ENCODE assay signal across 8 cellular contexts in the genomic region with DNA sequence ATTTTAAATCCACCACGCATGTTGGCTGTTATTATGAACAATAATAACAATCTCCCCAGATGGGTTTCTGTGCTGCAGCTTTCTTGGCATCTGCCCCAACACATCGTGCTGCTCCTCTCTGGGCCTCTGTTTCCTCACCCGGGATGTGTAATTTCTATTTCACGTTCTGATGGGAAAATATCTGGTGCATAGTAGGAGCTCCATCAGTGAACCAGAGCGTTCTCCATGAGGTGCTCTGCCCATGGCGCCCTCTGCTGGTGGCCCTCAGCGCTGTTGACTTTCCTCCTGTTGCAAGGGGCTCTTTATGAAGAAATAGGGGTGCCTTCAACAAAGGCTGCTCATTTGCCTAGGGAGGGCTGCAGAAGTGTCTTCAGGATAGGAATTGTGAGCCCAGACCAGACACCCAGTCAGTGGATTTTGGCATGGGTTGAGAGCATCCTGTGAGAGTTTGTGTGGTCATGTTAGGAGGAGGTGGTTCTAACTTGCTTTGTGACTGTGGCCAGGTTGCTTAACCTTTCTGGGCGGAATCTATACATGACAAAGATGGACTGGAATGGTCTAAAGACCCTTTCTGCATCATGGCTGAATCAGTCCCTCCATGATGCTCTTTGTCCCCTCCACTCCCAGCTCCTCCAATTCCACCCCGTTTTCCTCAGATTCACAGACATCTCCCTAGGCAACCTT. TPM values are rescaled to one million over a fixed set of nuclear protein-coding genes. Genes with fewer than 3 reads are reported as not detected.
DNase-seq lines count a peak whose midpoint lies in the region; ATAC-seq and TF ChIP-seq lines count a peak whose summit lies in the region.

No MANE protein-coding gene starts in this region.

- H3K79me2 ChIP-seq in GM23338 (replicated peaks; ENCODE audit: insufficient read depth) (no peaks in the 10 kb centered on the region), SU-DHL-6 (ENCODE audit: insufficient read depth, low read length) (no peaks in the 10 kb centered on the region)

- H3K4me3 ChIP-seq in GM23338 (no peak overlapping the region), SU-DHL-6 (ENCODE audit: insufficient read depth, low read length, poor library complexity, severe bottlenecking) (no peak overlapping the region)

- peaks cover 14% of the 10 kb centered on the region for H3F3A ChIP-seq in GM23338 (replicated peaks; ENCODE audit: low read depth)
- H3F3A ChIP-seq in SU-DHL-6 (ENCODE audit: insufficient read depth) = no peaks in the 10 kb centered on the region

- H3K27ac ChIP-seq in GM23338 (ENCODE audit: low read depth) (no peak overlapping the region), SU-DHL-6 (ENCODE audit: low read depth, low read length) (no peak overlapping the region)

- peaks cover 30% of the 10 kb centered on the region for H3K27me3 Mint-ChIP-seq in GM23338 (ENCODE audit: insufficient read depth, low read depth, poor library complexity)

- H2AFZ ChIP-seq in GM23338 (no peak overlapping the region), SU-DHL-6 (ENCODE audit: low read depth, low read length, severe bottlenecking) (no peak overlapping the region)

- peaks cover 37% of the 10 kb centered on the region for H3K4me1 ChIP-seq in GM23338 (ENCODE audit: insufficient read depth)

- no peaks in the 10 kb centered on the region for H3K9me3 ChIP-seq in SU-DHL-6 (ENCODE audit: insufficient read depth, low read length)

- H3K9me3 Mint-ChIP-seq in GM23338 = 0 out of 3 replicates have a peak, but pooled peaks cover 3% of the 10 kb centered on the region

- H3K36me3 Mint-ChIP-seq in GM23338 (ENCODE audit: low read depth) = no peaks in the 10 kb centered on the region

- no peak overlapping the region for H3K4me3 Mint-ChIP-seq in GM23338

- H4K20me1 ChIP-seq in GM23338 (replicated peaks; ENCODE audit: insufficient read depth) = no peaks in the 10 kb centered on the region
- no peaks in the 10 kb centered on the region for H4K20me1 ChIP-seq in SU-DHL-6 (ENCODE audit: low read depth, low read length)

- peak; percentile 94 to 97 for TF ChIP-seq CTCF in GM23338 (conservative IDR thresholded peaks at IDR 0.05; ENCODE audit: low read depth in 2 of 2)
- TF ChIP-seq CTCF in SU-DHL-6 (IDR thresholded peaks at IDR 0.05; ENCODE audit: insufficient read depth, low read length, poor library complexity, severe bottlenecking) = peak; percentile 92

- H3K4me2 ChIP-seq in GM23338 (no peak overlapping the region), SU-DHL-6 (ENCODE audit: low read depth, low read length, poor library complexity, severe bottlenecking) (no peak overlapping the region)

- H3K27me3 ChIP-seq in GM23338 (ENCODE audit: insufficient read depth) = peaks cover 36% of the 10 kb centered on the region
- H3K27me3 ChIP-seq in SU-DHL-6 (ENCODE audit: low read length) = no peaks in the 10 kb centered on the region

- H3K9ac ChIP-seq in SU-DHL-6 (ENCODE audit: low read length) = no peak overlapping the region

- no peak overlapping the region for H3K27ac Mint-ChIP-seq in GM23338

- H3K36me3 ChIP-seq in GM23338 (ENCODE audit: insufficient read depth) (no peaks in the 10 kb centered on the region; the same call in 1 of the 2 replicates), SU-DHL-6 (ENCODE audit: low read length) (no peaks in the 10 kb centered on the region)

- ATAC-seq in GM23338 (peak; percentile 29), GM19397 (IDR thresholded peaks at IDR 0.05; ENCODE audit: unreplicated experiment) (no peak)

- H3K9me2 ChIP-seq in GM23338 (ENCODE audit: insufficient read depth) = no peaks in the 10 kb centered on the region
- H3K9me2 ChIP-seq in SU-DHL-6 (replicated peaks; ENCODE audit: insufficient read depth, low read length) = no peaks in the 10 kb centered on the region

- DNase-seq in AG20443 (ENCODE audit: low spot score) = peak; percentile 72
- peak; percentile 87 for DNase-seq in GM23338 (ENCODE audit: low spot score)
- peak; percentile 20 for DNase-seq in amniotic epithelial cell (ENCODE audit: low read depth)
- peak; percentile 76 for DNase-seq in iPS-NIHi7 (ENCODE audit: extremely low spot score)
- DNase-seq in stimulated activated CD4-positive, alpha-beta T cell treated with anti-CD3 and anti-CD28 coated beads, Interleukin-4, amount 100 ng/mL, for 24 hours = peak; percentile 62
- DNase-seq in NCI-H2171 treated with DMSO at 0.1 percent for 48 hours (lab: John Stamatoyannopoulos, UW) = no peak

- H3K4me1 Mint-ChIP-seq in GM23338 = peaks cover 68% of the 10 kb centered on the region

TF ChIP-seq in GM23338, 12 proteins besides CTCF, POLR2A, EP300 and RAD21 (continues in another document):
- TF ChIP-seq, protein P1, sequence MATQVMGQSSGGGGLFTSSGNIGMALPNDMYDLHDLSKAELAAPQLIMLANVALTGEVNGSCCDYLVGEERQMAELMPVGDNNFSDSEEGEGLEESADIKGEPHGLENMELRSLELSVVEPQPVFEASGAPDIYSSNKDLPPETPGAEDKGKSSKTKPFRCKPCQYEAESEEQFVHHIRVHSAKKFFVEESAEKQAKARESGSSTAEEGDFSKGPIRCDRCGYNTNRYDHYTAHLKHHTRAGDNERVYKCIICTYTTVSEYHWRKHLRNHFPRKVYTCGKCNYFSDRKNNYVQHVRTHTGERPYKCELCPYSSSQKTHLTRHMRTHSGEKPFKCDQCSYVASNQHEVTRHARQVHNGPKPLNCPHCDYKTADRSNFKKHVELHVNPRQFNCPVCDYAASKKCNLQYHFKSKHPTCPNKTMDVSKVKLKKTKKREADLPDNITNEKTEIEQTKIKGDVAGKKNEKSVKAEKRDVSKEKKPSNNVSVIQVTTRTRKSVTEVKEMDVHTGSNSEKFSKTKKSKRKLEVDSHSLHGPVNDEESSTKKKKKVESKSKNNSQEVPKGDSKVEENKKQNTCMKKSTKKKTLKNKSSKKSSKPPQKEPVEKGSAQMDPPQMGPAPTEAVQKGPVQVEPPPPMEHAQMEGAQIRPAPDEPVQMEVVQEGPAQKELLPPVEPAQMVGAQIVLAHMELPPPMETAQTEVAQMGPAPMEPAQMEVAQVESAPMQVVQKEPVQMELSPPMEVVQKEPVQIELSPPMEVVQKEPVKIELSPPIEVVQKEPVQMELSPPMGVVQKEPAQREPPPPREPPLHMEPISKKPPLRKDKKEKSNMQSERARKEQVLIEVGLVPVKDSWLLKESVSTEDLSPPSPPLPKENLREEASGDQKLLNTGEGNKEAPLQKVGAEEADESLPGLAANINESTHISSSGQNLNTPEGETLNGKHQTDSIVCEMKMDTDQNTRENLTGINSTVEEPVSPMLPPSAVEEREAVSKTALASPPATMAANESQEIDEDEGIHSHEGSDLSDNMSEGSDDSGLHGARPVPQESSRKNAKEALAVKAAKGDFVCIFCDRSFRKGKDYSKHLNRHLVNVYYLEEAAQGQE (IDR thresholded peaks at IDR 0.05; ENCODE audit: unreplicated experiment) = no peak

RNA-seq across cellular contexts. Expression of a gene that starts 8.1 kb away (rescaled TPM):
- total RNA-seq in GM23338 (2014; rRNA removed; shearing (Covaris generic)) = 0.31 and 0.35 TPM in 2 replicates
- polyA plus RNA-seq in GM23338 (2016; fragmentation: Nextera tagmentation; extraction: Ambion mirVana) = 0.28 TPM in 1 of 2 replicates, not detected in the other

RNA-seq across cellular contexts. Expression of a gene that starts 14.5 kb away (rescaled TPM):
- total RNA-seq in GM23338 (2014; rRNA removed; shearing (Covaris generic)) = 18.6 and 26.6 TPM in 2 replicates
- 8.0 and 8.4 TPM in 2 replicates for polyA plus RNA-seq in GM23338 (2016; fragmentation: Nextera tagmentation; extraction: Ambion mirVana)

RNA-seq across cellular contexts. Expression of a gene that starts 57.4 kb away (rescaled TPM):
- 2.0 and 3.8 TPM in 2 replicates for total RNA-seq in GM23338 (2014; rRNA removed; shearing (Covaris generic))
- polyA plus RNA-seq in GM23338 (2016; fragmentation: Nextera tagmentation; extraction: Ambion mirVana) = 4.0 and 4.2 TPM in 2 replicates
